Comparison of ENCODE assay signal across 8 cellular contexts in the genomic region with DNA sequence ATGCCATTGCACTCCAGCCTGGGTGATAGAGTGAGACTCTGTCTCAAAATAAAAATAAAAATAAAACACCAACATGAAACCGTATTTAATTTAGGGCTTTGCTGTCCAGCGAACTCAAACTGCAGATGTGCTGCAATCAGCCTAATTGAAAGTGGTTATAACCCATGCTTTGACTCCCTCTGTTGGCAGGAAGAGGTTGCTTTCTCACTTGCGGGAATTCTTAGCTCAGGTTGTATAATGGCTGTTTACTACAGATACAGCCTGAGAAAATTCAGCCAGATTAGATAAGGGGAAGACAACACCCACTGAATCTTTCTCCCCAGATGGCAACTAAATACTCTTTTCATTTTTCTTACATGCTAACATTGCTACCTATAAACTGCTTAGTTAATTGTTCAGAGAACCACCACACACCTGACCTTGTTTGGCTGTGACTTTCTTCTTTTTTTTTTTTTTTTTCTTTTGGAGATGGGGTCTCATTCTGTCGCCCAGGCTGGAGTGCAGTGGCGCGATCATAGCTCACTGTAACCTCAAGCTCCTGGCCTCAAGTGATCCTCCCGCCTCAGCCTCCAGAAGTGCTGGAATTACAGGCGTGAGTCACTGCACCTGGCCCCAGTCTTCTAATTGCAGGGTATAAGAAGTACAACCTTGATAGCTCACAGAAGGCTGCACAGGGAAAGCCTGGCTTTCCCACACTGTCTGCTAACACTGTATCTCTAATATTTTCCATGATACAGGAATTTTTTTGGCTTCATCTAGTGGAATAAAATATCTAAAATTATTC. TPM values are rescaled to one million over a fixed set of nuclear protein-coding genes. Genes with fewer than 3 reads are reported as not detected.
DNase-seq lines count a peak whose midpoint lies in the region; ATAC-seq, FAIRE-seq and TF ChIP-seq lines count a peak whose summit lies in the region.

No MANE protein-coding gene starts in this region.

- WGBS in heart right ventricle, 2 donors = 50 to 51% methylated on average over 8 of the region's 8 CpGs
- 47% methylated on average over 8 of the region's 8 CpGs for WGBS in right cardiac atrium
- 46 to 50% (median 49%) methylated on average over 8 of the region's 8 CpGs for WGBS in adrenal gland, 4 donors
- WGBS in hepatocyte (ENCODE audit: low lambda C conversion rate, missing lambda C conversion rate) = 55% methylated on average over 8 of the region's 8 CpGs
- WGBS in small intestine, 3 donors = 22 to 42% (median 32%) methylated on average over 8 of the region's 8 CpGs

- no peak for FAIRE-seq in small intestine (lab: Jason Lieb, UNC)

- POLR2A ChIA-PET in PC-9 (lab: Charles Lee; ENCODE audit: unreplicated experiment) = interaction anchor here (0.5 to 0.7 kb wide), 4 partner anchors 32 to 816 kb away, joined by 3 to 4 read pairs (median 3); no protein-coding TSS in a partner anchor

- no peak overlapping the region for H3K4me3 ChIP-seq in heart right ventricle
- no peak overlapping the region for H3K4me3 ChIP-seq in right cardiac atrium (ENCODE audit: low read length)
- H3K4me3 ChIP-seq in PC-9 = no peak overlapping the region
- no peak overlapping the region for H3K4me3 ChIP-seq in adrenal gland
- no peak overlapping the region for H3K4me3 ChIP-seq in hepatocyte
- no peak overlapping the region for H3K4me3 ChIP-seq in small intestine (ENCODE audit: low read depth in 1 of 2, low read length in 2 of 2)

- CTCF ChIA-PET in PC-9 (lab: Charles Lee) = interaction anchor here (0.5 to 2.7 kb wide), 14 partner anchors 24 to 813 kb away, joined by 3 to 18 read pairs (median 7); no protein-coding TSS in a partner anchor

- H3K9me3 ChIP-seq in heart right ventricle (no peaks in the 10 kb centered on the region), right cardiac atrium (ENCODE audit: control insufficient read depth, low read length) (no peaks in the 10 kb centered on the region), PC-9 (ENCODE audit: insufficient read depth, low read depth) (no peaks in the 10 kb centered on the region), adrenal gland (replicated peaks in 1 of 3) (no peaks in the 10 kb centered on the region), hepatocyte (ENCODE audit: low read depth) (no peaks in the 10 kb centered on the region), small intestine (ENCODE audit: control insufficient read depth, low read depth) (no peaks in the 10 kb centered on the region)

- peaks cover 33% of the 10 kb centered on the region for H3F3A ChIP-seq in PC-9 (ENCODE audit: insufficient read depth, low read depth)

- BruUV-seq in PC-9 (replicated peaks; lab: Mats Ljungman, UMichigan) = no TSS peak

- TF ChIP-seq CTCF in heart right ventricle (IDR thresholded peaks at IDR 0.05) (peak; percentile 61 to 87 (median 73)), PC-9 (conservative IDR thresholded peaks at IDR 0.05) (peak; percentile 87), adrenal gland (IDR thresholded peaks at IDR 0.05) (peak; percentile 40 to 84 (median 74)), hepatocyte (IDR thresholded peaks at IDR 0.05; ENCODE audit: poor library complexity) (peak; percentile 84)

- TF ChIP-seq POLR2A in adrenal gland (IDR thresholded peaks at IDR 0.05) = no peak

- H3K27me3 ChIP-seq in heart right ventricle (no peaks in the 10 kb centered on the region), right cardiac atrium (ENCODE audit: control insufficient read depth, insufficient read depth) (no peaks in the 10 kb centered on the region), PC-9 (ENCODE audit: insufficient read depth, low read depth) (no peaks in the 10 kb centered on the region), adrenal gland (no peaks in the 10 kb centered on the region), hepatocyte (no peaks in the 10 kb centered on the region), small intestine (ENCODE audit: control insufficient read depth in 2 of 2, insufficient read depth in 2 of 2, low read length in 2 of 2) (no peaks in the 10 kb centered on the region)

- H3K36me3 ChIP-seq in heart right ventricle (peaks cover 0 to 12% (median 0%) of the 10 kb centered on the region in 9 donors), PC-9 (ENCODE audit: low read depth) (0 out of 2 replicates have a peak, but pooled peaks cover 5% of the 10 kb centered on the region), adrenal gland (replicated peaks in 1 of 2) (no peaks in the 10 kb centered on the region), hepatocyte (replicated peaks; ENCODE audit: insufficient read depth, low read depth) (no peaks in the 10 kb centered on the region), small intestine (ENCODE audit: control insufficient read depth in 2 of 2, insufficient read depth in 2 of 2, low read length in 2 of 2) (no peaks in the 10 kb centered on the region)

- H3K9me2 ChIP-seq in PC-9 (ENCODE audit: insufficient read depth) = no peaks in the 10 kb centered on the region
- no peaks in the 10 kb centered on the region for H3K9me2 ChIP-seq in hepatocyte (replicated peaks; ENCODE audit: insufficient read depth)

- H3K79me2 ChIP-seq in PC-9 (ENCODE audit: low read depth) (peaks cover 15% of the 10 kb centered on the region), hepatocyte (no peaks in the 10 kb centered on the region)

- H3K4me2 ChIP-seq in PC-9 (peak overlapping the region; percentile 95), hepatocyte (peak overlapping the region; percentile 88)

- H4K20me1 ChIP-seq in PC-9 (ENCODE audit: insufficient read depth) (no peaks in the 10 kb centered on the region), hepatocyte (ENCODE audit: insufficient read depth, poor library complexity, severe bottlenecking) (no peaks in the 10 kb centered on the region)

- H3K4me1 ChIP-seq in heart right ventricle (peaks cover 4 to 40% (median 30%) of the 10 kb centered on the region in 9 donors), right cardiac atrium (ENCODE audit: control insufficient read depth, insufficient read depth, low read length) (peaks cover 3% of the 10 kb centered on the region), PC-9 (replicated peaks; ENCODE audit: insufficient read depth) (peaks cover 45% of the 10 kb centered on the region), adrenal gland (replicated peaks in 1 of 2) (peaks cover 11 to 29% of the 10 kb centered on the region in 2 donors), hepatocyte (ENCODE audit: insufficient read depth) (peaks cover 19% of the 10 kb centered on the region), small intestine (ENCODE audit: control insufficient read depth in 2 of 2, insufficient read depth in 1 of 2, low read depth in 1 of 2, low read length in 1 of 2) (peaks cover 0 to 3% of the 10 kb centered on the region in 2 donors)

- intact Hi-C loops in heart right ventricle (cut with DNase I) = loop anchor here (2.0 to 10.0 kb wide), 14 partner anchors 37 to 542 kb away; a partner anchor contains a TSS
- intact Hi-C loops in right cardiac atrium (cut with DNase I) = loop anchor here (5.0 to 10.0 kb wide), 5 partner anchors 220 to 540 kb away; a partner anchor contains a TSS
- intact Hi-C loops in PC-9 (cut with micrococcal nuclease; ENCODE audit: unreplicated experiment) = loop anchor here (1.0 to 5.0 kb wide), 6 partner anchors 30 to 497 kb away; a partner anchor contains a TSS
- intact Hi-C loops in adrenal gland (cut with DNase I) = loop anchor here (10.0 kb wide), 4 partner anchors 210 to 540 kb away; a partner anchor contains a TSS

- ATAC-seq in heart right ventricle = peak in 1 of 8 donors; percentile 23
- no peak for ATAC-seq in right cardiac atrium
- ATAC-seq in HG03175 (IDR thresholded peaks at IDR 0.05; ENCODE audit: unreplicated experiment) = no peak

- H3K27ac ChIP-seq in heart right ventricle = peak overlapping the region in 5 of 10 donors; percentile 3 to 98 (median 45)
- no peak overlapping the region for H3K27ac ChIP-seq in right cardiac atrium (ENCODE audit: low read length)
- peak overlapping the region; percentile 81 for H3K27ac ChIP-seq in PC-9
- peak overlapping the region in 2 of 5 donors; percentile 32 to 95 for H3K27ac ChIP-seq in adrenal gland
- peak overlapping the region; percentile 95 for H3K27ac ChIP-seq in hepatocyte
- no peak overlapping the region for H3K27ac ChIP-seq in small intestine (ENCODE audit: low read depth in 1 of 2, low read length in 1 of 2)

- no peak overlapping the region for H2AFZ ChIP-seq in PC-9
- no peak overlapping the region for H2AFZ ChIP-seq in hepatocyte

- DNase-seq in heart right ventricle (peak in 1 of 2 donors; percentile 62), right cardiac atrium (no peak), LHCN-M2 (ENCODE audit: low read depth) (peak; percentile 77), PC-9 (peak; percentile 35 to 76), adrenal gland (peak; percentile 44 to 79 (median 64)), hepatocyte (ENCODE audit: low spot score) (peak; percentile 85), small intestine (peak; percentile 86)

RNA-seq across cellular contexts. Expression of a gene that starts 34.6 kb away (rescaled TPM):
- 10 to 100 TPM; 33.9 to 44.3 (median 41.7) TPM for total RNA-seq in heart right ventricle
- 10 to 100 TPM; 40.1 to 64.7 TPM for polyA plus RNA-seq in heart right ventricle
- total RNA-seq in right cardiac atrium = 10 to 100 TPM; 33.3 to 43.5 (median 39.4) TPM
- polyA plus RNA-seq in right cardiac atrium = 35.1 TPM
- total RNA-seq in LHCN-M2 (2014; rRNA removed) = 39.2 and 42.5 TPM in 2 replicates
- 24.4 TPM for polyA plus RNA-seq in LHCN-M2 (2012)
- 85.7 and 93.4 TPM in 2 replicates for total RNA-seq in PC-9 (2021)
- total RNA-seq in adrenal gland = 10 to 100 TPM; 12.9 to 81.1 (median 31.7) TPM
- 100 to 1,000 TPM in 1 of 3 donors, 10 to 100 TPM in 2; 61.0 to 109 (median 61.7) TPM for polyA plus RNA-seq in adrenal gland
- 43.6 and 44.7 TPM in 2 replicates for total RNA-seq in hepatocyte
- polyA plus RNA-seq in hepatocyte = 34.4 and 37.8 TPM in 2 replicates
- 10 to 100 TPM; 31.0 to 60.8 (median 43.2) TPM for polyA plus RNA-seq in small intestine

Comparison
In these comparisons a context has a peak if more than half of its experiments do, and no peak if none do; other contexts are left out.
1. DNase-seq: peak in LHCN-M2 (single experiment), PC-9 (2 of 2), adrenal gland (7 of 7), hepatocyte (single experiment) and small intestine (single experiment); none in right cardiac atrium (0 of 3).
2. H3K27ac ChIP-seq: peak in PC-9 (single experiment) and hepatocyte (single experiment); none in right cardiac atrium (single experiment) and small intestine (0 of 2).
3. Peak in every context shown above with its lines, with median percentiles within 50 percentile points of each other: CTCF ChIP-seq.